In genomic region chr13:32987462-32987861, GRCh38 we compare ENCODE assay signal across 29 cellular contexts.
"Had no signal": no experiment of that assay in that cellular context is flagged by ENCODE, and none has a peak within 500 bp of the region (broad histone marks: within the 10 kb centered on the region; RNA-seq: fewer than 3 reads in every experiment).

No MANE protein-coding gene starts in this region.

- H3K27ac Mint-ChIP-seq: stimulated activated effector memory CD8-positive, alpha-beta T cell treated with anti-CD3 and anti-CD28 coated beads, Interleukin-12 subunit alpha, Interleukin-12 subunit beta, amount 100 ng/mL, for 72 hours; stimulated activated memory B cell treated with anti-CD40 and anti-IgM and Interleukin-4, amounts not matched to agents 10 μg/mL and 1 μg/mL and 100 μg/mL, for 72 hours; stimulated activated naive B cell treated with anti-CD40 and anti-IgM and Interleukin-4, amounts not matched to agents 10 μg/mL and 1 μg/mL and 100 μg/mL, for 72 hours; stimulated activated naive CD8-positive, alpha-beta T cell treated with anti-CD3 and anti-CD28 coated beads, Interleukin-15, Interleukin-2, amounts not matched to agents 100 ng/mL and 50 ng/mL, for 24 hours; type B pancreatic cell had no signal

- H3K36me3 ChIP-seq: stomach, suprapubic skin, thoracic aorta, thyroid gland, tibial artery, tibial nerve, transverse colon, upper lobe of left lung, upper lobe of right lung, uterus, vagina had no signal

- H3K4me3 Mint-ChIP-seq: stimulated activated effector memory CD8-positive, alpha-beta T cell treated with anti-CD3 and anti-CD28 coated beads, Interleukin-12 subunit alpha, Interleukin-12 subunit beta, amount 100 ng/mL, for 72 hours; stimulated activated memory B cell treated with anti-CD40 and anti-IgM and Interleukin-4, amounts not matched to agents 10 μg/mL and 1 μg/mL and 100 μg/mL, for 72 hours; stimulated activated naive B cell treated with anti-CD40 and anti-IgM and Interleukin-4, amounts not matched to agents 10 μg/mL and 1 μg/mL and 100 μg/mL, for 72 hours; stimulated activated naive CD8-positive, alpha-beta T cell treated with anti-CD3 and anti-CD28 coated beads, Interleukin-15, amount 100 ng/mL, for 72 hours; stimulated activated naive CD8-positive, alpha-beta T cell treated with anti-CD3 and anti-CD28 coated beads, Interleukin-15, Interleukin-2, amounts not matched to agents 100 ng/mL and 50 ng/mL, for 24 hours; type B pancreatic cell had no signal

- H3K4me3 ChIP-seq: stomach, suprapubic skin, testis, thoracic aorta, thyroid gland, tibial artery, tibial nerve, transverse colon, upper lobe of left lung, upper lobe of right lung, uterus, vagina had no signal

- FAIRE-seq: urothelium cell line had no signal

- DNase-seq: stimulated activated CD4-positive, alpha-beta T cell treated with anti-CD3 and anti-CD28 coated beads, Interleukin-2, amount 100 ng/mL, for 48 hours; stimulated activated CD4-positive, alpha-beta T cell treated with anti-CD3 and anti-CD28 coated beads, Interleukin-4, amount 100 ng/mL, for 1 hour; stimulated activated CD4-positive, alpha-beta T cell treated with anti-CD3 and anti-CD28 coated beads, Interleukin-4, amount 100 ng/mL, for 24 hours; stimulated activated CD4-positive, alpha-beta T cell treated with anti-CD3 and anti-CD28 coated beads, Interleukin-4, amount 100 ng/mL, for 4 hours; stimulated activated CD8-positive, alpha-beta memory T cell treated with anti-CD3 and anti-CD28 coated beads, Interleukin-4, amount 100 ng/mL, for 48 hours; stimulated activated naive B cell treated with anti-CD40 and anti-IgM and Interleukin-4, amounts not matched to agents 10 μg/mL and 1 μg/mL and 100 μg/mL, for 72 hours; stimulated activated naive CD4-positive, alpha-beta T cell; stimulated activated naive CD4-positive, alpha-beta T cell treated with Interleukin-2 at 50 U/mL for 16 hours; stimulated activated naive CD8-positive, alpha-beta T cell treated with anti-CD3 and anti-CD28 coated beads, Interleukin-15, amount 100 ng/mL, for 72 hours; stimulated activated naive CD8-positive, alpha-beta T cell treated with anti-CD3 and anti-CD28 coated beads, Interleukin-15, Interleukin-2, amounts not matched to agents 100 U/mL and 50 U/mL, for 24 hours; stomach; substantia nigra; testis; thyroid gland; tibial artery; transverse colon; trophoblast cell; upper lobe of left lung; upper lobe of right lung; uterus had no signal

- H3K4me1 Mint-ChIP-seq: stimulated activated naive CD8-positive, alpha-beta T cell treated with anti-CD3 and anti-CD28 coated beads, Interleukin-15, amount 100 ng/mL, for 72 hours had no signal

- H3K9me3 ChIP-seq: suprapubic skin, testis, thoracic aorta, thyroid gland, tibial artery, tibial nerve, transverse colon, upper lobe of left lung, upper lobe of right lung, uterus, vagina had no signal

- H3K36me3 Mint-ChIP-seq: stimulated activated effector memory CD8-positive, alpha-beta T cell treated with anti-CD3 and anti-CD28 coated beads, Interleukin-12 subunit alpha, Interleukin-12 subunit beta, amount 100 ng/mL, for 72 hours; stimulated activated memory B cell treated with anti-CD40 and anti-IgM and Interleukin-4, amounts not matched to agents 10 μg/mL and 1 μg/mL and 100 μg/mL, for 72 hours; stimulated activated naive B cell treated with anti-CD40 and anti-IgM and Interleukin-4, amounts not matched to agents 10 μg/mL and 1 μg/mL and 100 μg/mL, for 72 hours; type B pancreatic cell had no signal

- H3K27me3 Mint-ChIP-seq: stimulated activated naive B cell treated with anti-CD40 and anti-IgM and Interleukin-4, amounts not matched to agents 10 μg/mL and 1 μg/mL and 100 μg/mL, for 72 hours; type B pancreatic cell had no signal

- H3K4me1 ChIP-seq: testis, thyroid gland, tibial artery, upper lobe of right lung, uterus, vagina had no signal

- ATAC-seq: stimulated activated effector memory CD8-positive, alpha-beta T cell treated with anti-CD3 and anti-CD28 coated beads, Interleukin-12 subunit alpha, Interleukin-12 subunit beta, amount 100 ng/mL, for 72 hours; stimulated activated memory B cell treated with anti-CD40 and anti-IgM and Interleukin-4, amounts not matched to agents 10 μg/mL and 1 μg/mL and 100 μg/mL, for 72 hours; stimulated activated naive B cell treated with anti-CD40 and anti-IgM and Interleukin-4, amounts not matched to agents 10 μg/mL and 1 μg/mL and 100 μg/mL, for 72 hours; stimulated activated naive CD8-positive, alpha-beta T cell treated with anti-CD3 and anti-CD28 coated beads, Interleukin-15, amount 100 ng/mL, for 72 hours; stimulated activated naive CD8-positive, alpha-beta T cell treated with anti-CD3 and anti-CD28 coated beads, Interleukin-15, Interleukin-2, amounts not matched to agents 100 U/mL and 50 U/mL, for 24 hours; upper lobe of right lung had no signal

- H3K27me3 ChIP-seq: stomach, suprapubic skin, testis, thyroid gland, tibial nerve, transverse colon, upper lobe of left lung, upper lobe of right lung, uterus, vagina had no signal

- H3K27ac ChIP-seq: stomach, suprapubic skin, testis, thoracic aorta, thyroid gland, tibial artery, tibial nerve, transverse colon, upper lobe of left lung, upper lobe of right lung, uterus, vagina had no signal
